In the genomic region with DNA sequence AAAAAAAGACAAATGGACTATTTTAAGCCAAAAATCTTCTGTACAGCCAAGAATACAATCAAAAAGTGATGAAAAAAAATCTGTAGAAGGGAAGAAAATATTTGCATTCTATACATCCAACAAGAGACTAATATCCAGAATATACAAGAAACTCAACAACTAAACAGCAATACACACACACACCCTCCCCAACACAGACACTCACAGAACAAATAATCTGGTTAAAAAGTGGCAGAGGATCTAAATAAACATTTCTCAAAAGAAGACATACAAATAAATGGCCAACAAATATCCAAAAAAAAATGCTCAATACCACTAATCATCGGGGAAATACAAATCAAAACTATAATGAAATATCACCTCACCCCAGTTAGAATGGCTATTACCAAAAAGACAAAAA, we compare ENCODE assay signal across 8 cellular contexts.
"Had no signal": no experiment of that assay in that cellular context is flagged by ENCODE, and none has a peak within 500 bp of the region (broad histone marks: within the 10 kb centered on the region; RNA-seq: fewer than 3 reads in every experiment).

No MANE protein-coding gene starts in this region.

- DNase-seq: IMR-90, KBM-7, KG1 had no signal

- H3K4me2 ChIP-seq: KMS-11 had no signal

- H3K27ac Mint-ChIP-seq: IgD-negative memory B cell had no signal

- H3K27me3 Mint-ChIP-seq: IgD-negative memory B cell had no signal

- H3K4me3 Mint-ChIP-seq: IgD-negative memory B cell had no signal

- H3K4me1 Mint-ChIP-seq: IgD-negative memory B cell had no signal

- ATAC-seq: K562 had no signal

- H3K4me3 ChIP-seq: K562 had no signal

- H3K27ac ChIP-seq: HL-60, KMS-11 had no signal

- FAIRE-seq: HTR-8/SVneo, K562 had no signal

- H3K36me3 Mint-ChIP-seq: IgD-negative memory B cell had no signal

- H3K9ac ChIP-seq: KMS-11 had no signal
